1 cellular context compared by ENCODE assay signal in genomic region chr1:236862231-236862591, GRCh38.
TF ChIP-seq lines count a peak whose summit lies in the region.

No MANE protein-coding gene starts in this region.

TF ChIP-seq in liver, 16 proteins besides CTCF, POLR2A, EP300 and RAD21 (continued from another document):
- TF ChIP-seq REST (IDR thresholded peaks at IDR 0.05) (no peak), ATF3 (IDR thresholded peaks at IDR 0.05) (no peak), MAX (IDR thresholded peaks at IDR 0.05) (no peak), FOXA2 (IDR thresholded peaks at IDR 0.05) (no peak), HNF4G (IDR thresholded peaks at IDR 0.05) (no peak), FOXA1 (IDR thresholded peaks at IDR 0.05) (no peak), JUND (IDR thresholded peaks at IDR 0.05) (no peak)
